Comparison of ENCODE assay signal across 8 cellular contexts in genomic region chr14:54253195-54253947, GRCh38.
DNase-seq lines count a peak whose midpoint lies in the region; FAIRE-seq and TF ChIP-seq lines count a peak whose summit lies in the region.

No MANE protein-coding gene starts in this region.

- no peaks in the 10 kb centered on the region for H3K9me3 Mint-ChIP-seq in T-helper 2 cell treated with Interferon-gamma antibody and Interleukin-4, amounts not matched to agents 5 μg/mL and 100 μg/mL, for 36 hours
- peaks cover 4% of the 10 kb centered on the region for H3K9me3 Mint-ChIP-seq in progenitor cell of endocrine pancreas (ENCODE audit: low read depth)

- no peak for TF ChIP-seq CTCF in progenitor cell of endocrine pancreas (IDR thresholded peaks at IDR 0.05; ENCODE audit: unreplicated experiment)

- peaks cover 5% of the 10 kb centered on the region for H3K4me1 Mint-ChIP-seq in T-helper 2 cell treated with Interferon-gamma antibody and Interleukin-4, amounts not matched to agents 5 μg/mL and 100 μg/mL, for 36 hours (ENCODE audit: low read depth)
- peaks cover 11% of the 10 kb centered on the region for H3K4me1 Mint-ChIP-seq in progenitor cell of endocrine pancreas (ENCODE audit: low read depth)

- H3K36me3 Mint-ChIP-seq in T-helper 2 cell treated with Interferon-gamma antibody and Interleukin-4, amounts not matched to agents 5 μg/mL and 100 μg/mL, for 36 hours (ENCODE audit: low read depth) = no peaks in the 10 kb centered on the region
- H3K36me3 Mint-ChIP-seq in progenitor cell of endocrine pancreas (ENCODE audit: insufficient read depth) = no peaks in the 10 kb centered on the region

- no peak for TF ChIP-seq POLR2A in H54 (IDR thresholded peaks at IDR 0.05; ENCODE audit: low read depth, low read length)

- DNase-seq in EH (ENCODE audit: low read depth) (peak; percentile 82), H54 (ENCODE audit: insufficient read length, low spot score) (peak; percentile 25), kidney tubule cell (ENCODE audit: low spot score) (peak; percentile 97), NOMO-1 treated with dmso at 0.1 percent for 144 hours (lab: John Stamatoyannopoulos, UW; ENCODE audit: unreplicated experiment) (no peak), activated gamma-delta T cell (lab: John Stamatoyannopoulos, UW) (no peak), progenitor cell of endocrine pancreas (ENCODE audit: low spot score, unreplicated experiment) (no peak), DMS114 treated with DMSO at 0.1 percent for 48 hours (lab: John Stamatoyannopoulos, UW; ENCODE audit: unreplicated experiment) (no peak)
- peak; percentile 22 for DNase-seq in T-helper 2 cell treated with Interferon-gamma antibody and Interleukin-4, amounts not matched to agents 5 μg/mL and 100 μg/mL, for 36 hours (ENCODE audit: low spot score)

- H3K27me3 Mint-ChIP-seq in T-helper 2 cell treated with Interferon-gamma antibody and Interleukin-4, amounts not matched to agents 5 μg/mL and 100 μg/mL, for 36 hours (ENCODE audit: low read depth) = no peaks in the 10 kb centered on the region
- H3K27me3 Mint-ChIP-seq in progenitor cell of endocrine pancreas = peaks cover 56% of the 10 kb centered on the region

- H3K4me3 Mint-ChIP-seq in T-helper 2 cell treated with Interferon-gamma antibody and Interleukin-4, amounts not matched to agents 5 μg/mL and 100 μg/mL, for 36 hours = no peak overlapping the region
- no peak overlapping the region for H3K4me3 Mint-ChIP-seq in progenitor cell of endocrine pancreas (ENCODE audit: low read depth)

- no peak overlapping the region for H3K27ac Mint-ChIP-seq in T-helper 2 cell treated with Interferon-gamma antibody and Interleukin-4, amounts not matched to agents 5 μg/mL and 100 μg/mL, for 36 hours
- no peak overlapping the region for H3K27ac Mint-ChIP-seq in progenitor cell of endocrine pancreas

- FAIRE-seq in H54 (lab: Jason Lieb, UNC) = peak; percentile 94

Comparison
In these comparisons a context has a peak if more than half of its experiments do, and no peak if none do; other contexts are left out.
1. DNase-seq: peak in EH (single experiment), H54 (single experiment), T-helper 2 cell treated with Interferon-gamma antibody and Interleukin-4, amounts not matched to agents 5 μg/mL and 100 μg/mL, for 36 hours (single experiment) and kidney tubule cell (single experiment); none in NOMO-1 treated with dmso at 0.1 percent for 144 hours (single experiment), activated gamma-delta T cell (single experiment), progenitor cell of endocrine pancreas (single experiment) and DMS114 treated with DMSO at 0.1 percent for 48 hours (single experiment).